ENCODE assay signal across 1 cellular context in the genomic region with DNA sequence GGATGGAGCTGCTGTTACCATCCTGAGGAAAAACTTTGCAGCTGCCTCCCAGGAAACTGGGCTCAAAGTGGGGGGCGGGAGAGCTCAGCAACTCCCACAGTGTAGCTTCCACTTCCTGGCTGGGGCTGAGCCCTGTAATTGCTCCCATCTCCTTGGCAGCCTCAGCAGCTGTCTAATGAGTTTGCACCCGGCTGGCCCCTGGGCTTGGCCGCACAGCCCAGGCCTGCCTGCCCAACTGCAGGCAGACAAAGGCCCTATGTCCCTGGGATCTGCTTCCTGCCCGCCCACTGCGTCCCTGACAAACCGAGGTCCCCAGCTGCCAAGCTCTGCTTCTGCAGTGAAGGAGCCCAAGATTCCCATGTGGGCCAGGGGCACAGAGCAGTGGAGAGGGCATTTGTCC.
TF ChIP-seq lines count a peak whose summit lies in the region.

No MANE protein-coding gene starts in this region.

TF ChIP-seq in HepG2, 621 proteins besides CTCF, POLR2A, EP300 and RAD21 (continued from another document):
- TF ChIP-seq, protein P1, sequence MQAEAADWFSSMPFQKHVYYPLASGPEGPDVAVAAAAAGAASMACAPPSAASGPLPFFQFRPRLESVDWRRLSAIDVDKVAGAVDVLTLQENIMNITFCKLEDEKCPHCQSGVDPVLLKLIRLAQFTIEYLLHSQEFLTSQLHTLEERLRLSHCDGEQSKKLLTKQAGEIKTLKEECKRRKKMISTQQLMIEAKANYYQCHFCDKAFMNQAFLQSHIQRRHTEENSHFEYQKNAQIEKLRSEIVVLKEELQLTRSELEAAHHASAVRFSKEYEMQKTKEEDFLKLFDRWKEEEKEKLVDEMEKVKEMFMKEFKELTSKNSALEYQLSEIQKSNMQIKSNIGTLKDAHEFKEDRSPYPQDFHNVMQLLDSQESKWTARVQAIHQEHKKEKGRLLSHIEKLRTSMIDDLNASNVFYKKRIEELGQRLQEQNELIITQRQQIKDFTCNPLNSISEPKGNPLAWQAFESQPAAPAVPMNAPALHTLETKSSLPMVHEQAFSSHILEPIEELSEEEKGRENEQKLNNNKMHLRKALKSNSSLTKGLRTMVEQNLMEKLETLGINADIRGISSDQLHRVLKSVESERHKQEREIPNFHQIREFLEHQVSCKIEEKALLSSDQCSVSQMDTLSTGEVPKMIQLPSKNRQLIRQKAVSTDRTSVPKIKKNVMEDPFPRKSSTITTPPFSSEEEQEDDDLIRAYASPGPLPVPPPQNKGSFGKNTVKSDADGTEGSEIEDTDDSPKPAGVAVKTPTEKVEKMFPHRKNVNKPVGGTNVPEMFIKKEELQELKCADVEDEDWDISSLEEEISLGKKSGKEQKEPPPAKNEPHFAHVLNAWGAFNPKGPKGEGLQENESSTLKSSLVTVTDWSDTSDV (CRISPR knock-in tag; IDR thresholded peaks at IDR 0.05) = no peak
- TF ChIP-seq PHF5A (CRISPR knock-in tag; IDR thresholded peaks at IDR 0.05; ENCODE audit: low read depth, unreplicated experiment) (no peak), KLF9 (CRISPR knock-in tag; IDR thresholded peaks at IDR 0.05; ENCODE audit: low read depth) (no peak), FOXO1 (CRISPR knock-in tag; IDR thresholded peaks at IDR 0.05) (no peak), RORA (CRISPR knock-in tag; IDR thresholded peaks at IDR 0.05) (no peak), ZNF567 (CRISPR knock-in tag; IDR thresholded peaks at IDR 0.05; ENCODE audit: borderline replicate concordance) (no peak), ZFAT (CRISPR knock-in tag; conservative IDR thresholded peaks at IDR 0.05) (no peak), KDM1A (CRISPR knock-in tag; IDR thresholded peaks at IDR 0.05) (no peak), REPIN1 (CRISPR knock-in tag; IDR thresholded peaks at IDR 0.05; ENCODE audit: borderline replicate concordance, low read depth) (no peak)
- TF ChIP-seq, protein P2, sequence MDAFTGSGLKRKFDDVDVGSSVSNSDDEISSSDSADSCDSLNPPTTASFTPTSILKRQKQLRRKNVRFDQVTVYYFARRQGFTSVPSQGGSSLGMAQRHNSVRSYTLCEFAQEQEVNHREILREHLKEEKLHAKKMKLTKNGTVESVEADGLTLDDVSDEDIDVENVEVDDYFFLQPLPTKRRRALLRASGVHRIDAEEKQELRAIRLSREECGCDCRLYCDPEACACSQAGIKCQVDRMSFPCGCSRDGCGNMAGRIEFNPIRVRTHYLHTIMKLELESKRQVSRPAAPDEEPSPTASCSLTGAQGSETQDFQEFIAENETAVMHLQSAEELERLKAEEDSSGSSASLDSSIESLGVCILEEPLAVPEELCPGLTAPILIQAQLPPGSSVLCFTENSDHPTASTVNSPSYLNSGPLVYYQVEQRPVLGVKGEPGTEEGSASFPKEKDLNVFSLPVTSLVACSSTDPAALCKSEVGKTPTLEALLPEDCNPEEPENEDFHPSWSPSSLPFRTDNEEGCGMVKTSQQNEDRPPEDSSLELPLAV (CRISPR knock-in tag; conservative IDR thresholded peaks at IDR 0.05; ENCODE audit: low read depth) = no peak
- TF ChIP-seq, protein P3, sequence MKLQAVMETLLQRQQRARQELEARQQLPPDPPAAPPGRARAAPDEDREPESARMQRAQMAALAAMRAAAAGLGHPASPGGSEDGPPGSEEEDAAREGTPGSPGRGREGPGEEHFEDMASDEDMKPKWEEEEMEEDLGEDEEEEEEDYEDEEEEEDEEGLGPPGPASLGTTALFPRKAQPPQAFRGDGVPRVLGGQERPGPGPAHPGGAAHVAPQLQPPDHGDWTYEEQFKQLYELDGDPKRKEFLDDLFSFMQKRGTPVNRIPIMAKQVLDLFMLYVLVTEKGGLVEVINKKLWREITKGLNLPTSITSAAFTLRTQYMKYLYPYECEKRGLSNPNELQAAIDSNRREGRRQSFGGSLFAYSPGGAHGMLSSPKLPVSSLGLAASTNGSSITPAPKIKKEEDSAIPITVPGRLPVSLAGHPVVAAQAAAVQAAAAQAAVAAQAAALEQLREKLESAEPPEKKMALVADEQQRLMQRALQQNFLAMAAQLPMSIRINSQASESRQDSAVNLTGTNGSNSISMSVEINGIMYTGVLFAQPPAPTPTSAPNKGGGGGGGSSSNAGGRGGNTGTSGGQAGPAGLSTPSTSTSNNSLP (IDR thresholded peaks at IDR 0.05; ENCODE audit: low read depth, low read length) = no peak
- TF ChIP-seq, protein P4, sequence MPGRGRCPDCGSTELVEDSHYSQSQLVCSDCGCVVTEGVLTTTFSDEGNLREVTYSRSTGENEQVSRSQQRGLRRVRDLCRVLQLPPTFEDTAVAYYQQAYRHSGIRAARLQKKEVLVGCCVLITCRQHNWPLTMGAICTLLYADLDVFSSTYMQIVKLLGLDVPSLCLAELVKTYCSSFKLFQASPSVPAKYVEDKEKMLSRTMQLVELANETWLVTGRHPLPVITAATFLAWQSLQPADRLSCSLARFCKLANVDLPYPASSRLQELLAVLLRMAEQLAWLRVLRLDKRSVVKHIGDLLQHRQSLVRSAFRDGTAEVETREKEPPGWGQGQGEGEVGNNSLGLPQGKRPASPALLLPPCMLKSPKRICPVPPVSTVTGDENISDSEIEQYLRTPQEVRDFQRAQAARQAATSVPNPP (CRISPR knock-in tag; IDR thresholded peaks at IDR 0.05) = no peak
